In the genomic region with DNA sequence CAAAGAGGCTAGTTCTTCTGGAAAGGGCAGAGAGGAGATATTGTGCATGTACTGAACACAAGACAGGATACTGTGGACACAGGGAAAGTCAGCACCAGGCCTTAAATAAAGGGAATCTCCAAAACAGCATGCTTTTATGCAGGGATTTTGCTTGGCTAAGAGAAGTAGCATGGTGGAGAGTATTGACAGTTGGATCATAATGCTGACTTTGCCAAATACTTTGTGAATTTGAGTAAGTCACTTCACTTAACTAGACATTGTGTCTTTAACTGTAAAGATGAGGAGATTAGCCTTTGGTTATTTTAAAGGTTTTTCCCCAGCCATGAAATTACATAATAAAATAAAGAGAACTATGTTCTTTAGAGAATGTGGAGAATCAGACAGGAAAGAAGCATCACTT, we compare ENCODE assay signal across 3 cellular contexts.
A peak's percentile ranks its signal among the peaks of the same experiment; 100 is the strongest.
TF ChIP-seq lines count a peak whose summit lies in the region.

No MANE protein-coding gene starts in this region.

TF ChIP-seq in HepG2, 621 proteins besides CTCF, POLR2A, EP300 and RAD21:
- TF ChIP-seq HIVEP1 (CRISPR knock-in tag; IDR thresholded peaks at IDR 0.05) = no peak
- TF ChIP-seq MAFF (IDR thresholded peaks at IDR 0.05; ENCODE audit: low read depth, low read length) = peak; percentile 79
- no peak for TF ChIP-seq ETV5 (CRISPR knock-in tag; IDR thresholded peaks at IDR 0.05; ENCODE audit: borderline replicate concordance)
- no peak for TF ChIP-seq GTF2F1 (IDR thresholded peaks at IDR 0.05; ENCODE audit: low read length)
- no peak for TF ChIP-seq CCDC6 (CRISPR knock-in tag; IDR thresholded peaks at IDR 0.05)
- TF ChIP-seq MAFK (conservative IDR thresholded peaks at IDR 0.05 in 1 of 2, IDR thresholded peaks at IDR 0.05 in 1 of 2; ENCODE audit: low read length in 2 of 2) = peak; percentile 71 to 82
- no peak for TF ChIP-seq MAF1 (CRISPR knock-in tag; IDR thresholded peaks at IDR 0.05; ENCODE audit: borderline replicate concordance)
- no peak for TF ChIP-seq MIER2 (CRISPR knock-in tag; IDR thresholded peaks at IDR 0.05)
- no peak for TF ChIP-seq ZNF224 (CRISPR knock-in tag; IDR thresholded peaks at IDR 0.05)
- no peak for TF ChIP-seq ZBTB21 (CRISPR knock-in tag; IDR thresholded peaks at IDR 0.05)
- TF ChIP-seq ZBTB7B (CRISPR knock-in tag; IDR thresholded peaks at IDR 0.05) = no peak
- TF ChIP-seq NFYC (CRISPR knock-in tag; IDR thresholded peaks at IDR 0.05) = no peak
- TF ChIP-seq YEATS4 (CRISPR knock-in tag; IDR thresholded peaks at IDR 0.05; ENCODE audit: borderline replicate concordance) = no peak
- TF ChIP-seq RBM22 (optimal IDR thresholded peaks at IDR 0.05; ENCODE audit: low read length) = no peak

TF ChIP-seq in IMR-90, 13 proteins besides CTCF, POLR2A, EP300 and RAD21:
- TF ChIP-seq MAFK (IDR thresholded peaks at IDR 0.05; ENCODE audit: low read depth, low read length) (peak; percentile 44), MXI1 (IDR thresholded peaks at IDR 0.05; ENCODE audit: borderline replicate concordance, low read depth, low read length) (no peak)

TF ChIP-seq in K562, 482 proteins besides CTCF, POLR2A, EP300 and RAD21:
- 0 out of 2 replicates have a peak, but pooled peaks have one; percentile 13 for TF ChIP-seq MAFK (IDR thresholded peaks at IDR 0.05; ENCODE audit: low read length)
- no peak for TF ChIP-seq ZC3H11A (IDR thresholded peaks at IDR 0.05; ENCODE audit: low read depth, low read length)
- peak; percentile 58 for TF ChIP-seq ZNF316 (IDR thresholded peaks at IDR 0.05)
- TF ChIP-seq MAFF (IDR thresholded peaks at IDR 0.05; ENCODE audit: low read length) = peak; percentile 30; the same call in 1 of the 2 replicates
